ENCODE assay signal across 1 cellular context in the genomic region with DNA sequence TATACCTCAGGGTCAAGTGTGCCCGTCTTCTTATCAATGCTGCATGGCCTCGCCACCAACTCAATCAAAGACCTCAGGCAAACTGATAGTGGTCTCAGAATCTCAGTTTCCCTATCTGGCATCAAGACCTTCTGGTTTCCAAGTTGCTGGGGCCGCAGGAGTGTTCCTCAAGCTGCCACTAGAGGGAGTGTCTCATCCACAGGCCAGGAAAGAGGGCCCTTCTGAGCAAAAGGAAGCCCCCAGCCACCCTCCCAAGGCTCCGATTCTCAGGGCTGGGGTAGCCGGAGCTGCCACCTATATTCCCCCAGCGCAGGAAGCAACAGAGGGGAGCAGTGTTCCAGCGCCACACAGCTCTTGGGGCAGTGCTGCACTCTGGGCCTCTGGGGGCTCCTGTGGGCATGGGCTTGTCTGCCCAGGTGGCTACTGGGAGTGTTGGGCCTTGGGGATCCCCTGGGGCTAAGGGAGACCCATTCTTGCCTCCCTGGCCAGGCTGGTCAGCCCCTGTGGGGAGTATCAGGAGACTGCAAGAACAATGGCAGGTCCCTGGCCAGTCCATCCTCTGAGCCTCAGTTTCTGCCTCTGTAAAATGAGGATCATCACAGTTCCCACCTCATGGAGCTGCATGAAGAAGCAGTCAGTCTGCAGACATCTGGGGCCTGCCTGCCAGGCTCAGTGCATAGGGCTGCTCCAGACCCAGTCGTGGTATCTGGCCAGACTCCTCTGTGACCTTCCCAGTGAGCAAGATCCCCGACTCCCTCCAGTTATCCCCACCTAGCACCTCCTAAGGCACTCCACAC.
TF ChIP-seq lines count a peak whose summit lies in the region.

No MANE protein-coding gene starts in this region.

TF ChIP-seq in IMR-90, 13 proteins besides CTCF, POLR2A, EP300 and RAD21:
- TF ChIP-seq NFE2L2 (IDR thresholded peaks at IDR 0.05; ENCODE audit: low read depth, low read length): no peak
- TF ChIP-seq, protein P1, sequence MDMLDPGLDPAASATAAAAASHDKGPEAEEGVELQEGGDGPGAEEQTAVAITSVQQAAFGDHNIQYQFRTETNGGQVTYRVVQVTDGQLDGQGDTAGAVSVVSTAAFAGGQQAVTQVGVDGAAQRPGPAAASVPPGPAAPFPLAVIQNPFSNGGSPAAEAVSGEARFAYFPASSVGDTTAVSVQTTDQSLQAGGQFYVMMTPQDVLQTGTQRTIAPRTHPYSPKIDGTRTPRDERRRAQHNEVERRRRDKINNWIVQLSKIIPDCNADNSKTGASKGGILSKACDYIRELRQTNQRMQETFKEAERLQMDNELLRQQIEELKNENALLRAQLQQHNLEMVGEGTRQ (IDR thresholded peaks at IDR 0.05; ENCODE audit: low read depth, low read length): no peak
- TF ChIP-seq SMC3 (IDR thresholded peaks at IDR 0.05; ENCODE audit: low read depth, low read length): peak; percentile 91
